In the genomic region with DNA sequence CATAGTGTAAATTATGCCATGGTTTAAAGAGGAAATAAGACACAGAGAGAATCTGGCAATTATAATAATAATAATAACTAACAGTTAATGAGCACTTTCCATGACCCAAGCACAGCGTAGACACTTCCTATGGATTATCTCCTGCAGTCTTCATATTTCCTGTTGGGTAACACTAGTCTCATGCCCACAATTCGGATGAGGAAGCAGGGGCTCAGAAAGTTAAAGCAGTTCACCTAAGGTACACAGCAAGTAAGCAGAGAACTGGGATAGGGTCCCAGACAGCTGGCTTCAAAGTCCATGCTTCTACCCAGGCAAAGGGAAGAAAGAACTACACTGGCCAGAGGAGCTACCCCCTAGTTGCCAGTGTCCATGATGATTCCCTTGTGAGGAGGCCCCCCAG, we compare ENCODE assay signal across 24 cellular contexts. TPM values are rescaled to one million over a fixed set of nuclear protein-coding genes. Genes with fewer than 3 reads are reported as not detected.
DNase-seq lines count a peak whose midpoint lies in the region; ATAC-seq and TF ChIP-seq lines count a peak whose summit lies in the region.
"Had no signal": no experiment of that assay in that cellular context is flagged by ENCODE, and none has a peak within 500 bp of the region (broad histone marks: within the 10 kb centered on the region; RNA-seq: fewer than 3 reads in every experiment).

No MANE protein-coding gene starts in this region.

- no peaks in the 10 kb centered on the region for H3K27me3 Mint-ChIP-seq in endothelial cell (ENCODE audit: unreplicated experiment)
- peaks cover 7% of the 10 kb centered on the region for H3K27me3 Mint-ChIP-seq in activated CD4-positive, alpha-beta memory T cell treated with anti-CD3 and anti-CD28 coated beads, Interleukin-2, amount 10 ng/mL, durations not matched to agents 7 days and 5 days

- H3K36me3 Mint-ChIP-seq in endothelial cell (ENCODE audit: low read depth, unreplicated experiment): no peaks in the 10 kb centered on the region
- H3K36me3 Mint-ChIP-seq in activated CD4-positive, alpha-beta memory T cell treated with anti-CD3 and anti-CD28 coated beads, Interleukin-2, amount 10 ng/mL, durations not matched to agents 7 days and 5 days (ENCODE audit: low read depth): no peaks in the 10 kb centered on the region
- H3K36me3 Mint-ChIP-seq: brain; CD4-positive, CD25-positive, alpha-beta regulatory T cell; mesothelial cell of epicardium had no signal

- no peak overlapping the region for H3K27ac Mint-ChIP-seq in endothelial cell (ENCODE audit: unreplicated experiment)
- no peak overlapping the region for H3K27ac Mint-ChIP-seq in activated CD4-positive, alpha-beta memory T cell treated with anti-CD3 and anti-CD28 coated beads, Interleukin-2, amount 10 ng/mL, durations not matched to agents 7 days and 5 days
- H3K27ac Mint-ChIP-seq: activated CD4-positive, alpha-beta T cell treated with anti-CD3 and anti-CD28 coated beads, Interleukin-2, amount 10 ng/mL, durations not matched to agents 24 days and 14 days; activated T-helper 2 cell treated with anti-CD3 and anti-CD28 coated beads, Interferon-gamma antibody, Interleukin-2, Interleukin-4, amounts not matched to agents 10 μg/mL and 5 μg/mL and 100 μg/mL, durations not matched to agents 14 hours and 24 hours and 36 hours; CD4-positive, CD25-positive, alpha-beta regulatory T cell; nephron progenitor cell; progenitor cell of endocrine pancreas had no signal

- peaks cover 24% of the 10 kb centered on the region for H3K4me1 Mint-ChIP-seq in endothelial cell (ENCODE audit: unreplicated experiment)
- H3K4me1 Mint-ChIP-seq in activated CD4-positive, alpha-beta memory T cell treated with anti-CD3 and anti-CD28 coated beads, Interleukin-2, amount 10 ng/mL, durations not matched to agents 7 days and 5 days: no peaks in the 10 kb centered on the region
- H3K4me1 Mint-ChIP-seq: activated CD4-positive, alpha-beta T cell treated with anti-CD3 and anti-CD28 coated beads, Interleukin-2, amount 10 ng/mL, durations not matched to agents 24 days and 14 days; CD4-positive, CD25-positive, alpha-beta regulatory T cell had no signal

- DNase-seq in Right ventricle myocardium inferior (ENCODE audit: missing footprints) (no peak), cardiac septum (ENCODE audit: low spot score) (no peak), SKM-1 (lab: John Stamatoyannopoulos, UW; ENCODE audit: unreplicated experiment) (peak; percentile 76), iris pigment epithelial cell (ENCODE audit: low read depth) (peak; percentile 50), endothelial cell (ENCODE audit: low spot score) (no peak)
- no peak for DNase-seq in activated CD4-positive, alpha-beta memory T cell treated with anti-CD3 and anti-CD28 coated beads, Interleukin-2, amount 10 ng/mL, durations not matched to agents 7 days and 5 days
- DNase-seq: ACHN; activated CD4-positive, alpha-beta T cell treated with anti-CD3 and anti-CD28 coated beads, Interleukin-2, amount 10 ng/mL, durations not matched to agents 24 days and 14 days; CD4-positive, CD25-positive, alpha-beta regulatory T cell; colonic mucosa; KBM-7; kidney glomerular epithelial cell; NCI-H1105 treated with DMSO at 0.1 percent for 48 hours; NCI-H2107; NCI-H510A; nephron progenitor cell had no signal

- ATAC-seq in Right ventricle myocardium inferior (peak; percentile 29), GM18868 (IDR thresholded peaks at IDR 0.05; ENCODE audit: unreplicated experiment) (no peak), GM21423 (IDR thresholded peaks at IDR 0.05; ENCODE audit: unreplicated experiment) (no peak)

- no peaks in the 10 kb centered on the region for H3K9me3 Mint-ChIP-seq in endothelial cell (ENCODE audit: unreplicated experiment)
- H3K9me3 Mint-ChIP-seq in activated CD4-positive, alpha-beta memory T cell treated with anti-CD3 and anti-CD28 coated beads, Interleukin-2, amount 10 ng/mL, durations not matched to agents 7 days and 5 days: no peaks in the 10 kb centered on the region
- H3K9me3 Mint-ChIP-seq: activated CD4-positive, alpha-beta T cell treated with anti-CD3 and anti-CD28 coated beads, Interleukin-2, amount 10 ng/mL, durations not matched to agents 24 days and 14 days; activated T-helper 2 cell treated with anti-CD3 and anti-CD28 coated beads, Interferon-gamma antibody, Interleukin-2, Interleukin-4, amounts not matched to agents 10 μg/mL and 5 μg/mL and 100 μg/mL, durations not matched to agents 14 hours and 24 hours and 36 hours; mesothelial cell of epicardium; nephron progenitor cell had no signal

- H3K4me3 Mint-ChIP-seq in endothelial cell (ENCODE audit: unreplicated experiment): no peak overlapping the region
- no peak overlapping the region for H3K4me3 Mint-ChIP-seq in activated CD4-positive, alpha-beta memory T cell treated with anti-CD3 and anti-CD28 coated beads, Interleukin-2, amount 10 ng/mL, durations not matched to agents 7 days and 5 days
- H3K4me3 Mint-ChIP-seq: activated CD4-positive, alpha-beta T cell treated with anti-CD3 and anti-CD28 coated beads, Interleukin-2, amount 10 ng/mL, durations not matched to agents 24 days and 14 days; CD4-positive, CD25-positive, alpha-beta regulatory T cell; mesothelial cell of epicardium; nephron progenitor cell had no signal

- no peak for TF ChIP-seq CTCF in endothelial cell (IDR thresholded peaks at IDR 0.05; ENCODE audit: unreplicated experiment)

- intact Hi-C loops in Right ventricle myocardium inferior (cut with DNase I): no loop called here
- intact Hi-C loops in cardiac septum (cut with DNase I): no loop called here

- CTCF ChIA-PET in activated CD4-positive, alpha-beta memory T cell treated with anti-CD3 and anti-CD28 coated beads, Interleukin-2, amount 10 ng/mL, durations not matched to agents 7 days and 5 days (lab: Charles Lee): no interaction called here

- POLR2A ChIA-PET in activated CD4-positive, alpha-beta memory T cell treated with anti-CD3 and anti-CD28 coated beads, Interleukin-2, amount 10 ng/mL, durations not matched to agents 7 days and 5 days (lab: Charles Lee): no interaction called here

RNA-seq across cellular contexts. Expression of a gene that starts 27.9 kb away (rescaled TPM):
- 66.5 TPM for total RNA-seq in Right ventricle myocardium inferior
- 46.9 TPM for total RNA-seq in cardiac septum
- total RNA-seq in endothelial cell (ENCODE audit: unreplicated experiment): 27.9 TPM
- total RNA-seq in activated CD4-positive, alpha-beta memory T cell treated with anti-CD3 and anti-CD28 coated beads, Interleukin-2, amount 10 ng/mL, durations not matched to agents 7 days and 5 days: not detected
- total RNA-seq: activated CD4-positive, alpha-beta T cell treated with anti-CD3 and anti-CD28 coated beads, Interleukin-2, amount 10 ng/mL, durations not matched to agents 24 days and 14 days; activated T-helper 2 cell treated with anti-CD3 and anti-CD28 coated beads, Interferon-gamma antibody, Interleukin-2, Interleukin-4, amounts not matched to agents 10 μg/mL and 5 μg/mL and 100 μg/mL, durations not matched to agents 14 hours and 24 hours and 36 hours had no signal

RNA-seq across cellular contexts. Expression of a gene that starts 46.2 kb away (rescaled TPM):
- total RNA-seq in Right ventricle myocardium inferior (not detected), cardiac septum (not detected), endothelial cell (ENCODE audit: unreplicated experiment) (not detected)
- not detected for total RNA-seq in activated CD4-positive, alpha-beta memory T cell treated with anti-CD3 and anti-CD28 coated beads, Interleukin-2, amount 10 ng/mL, durations not matched to agents 7 days and 5 days
- total RNA-seq: activated CD4-positive, alpha-beta T cell treated with anti-CD3 and anti-CD28 coated beads, Interleukin-2, amount 10 ng/mL, durations not matched to agents 24 days and 14 days; activated T-helper 2 cell treated with anti-CD3 and anti-CD28 coated beads, Interferon-gamma antibody, Interleukin-2, Interleukin-4, amounts not matched to agents 10 μg/mL and 5 μg/mL and 100 μg/mL, durations not matched to agents 14 hours and 24 hours and 36 hours; CD4-positive, CD25-positive, alpha-beta regulatory T cell; colonic mucosa; endothelial cell of umbilical vein; mesothelial cell of epicardium; progenitor cell of endocrine pancreas; urinary bladder had no signal

Comparison
In these comparisons a context has a peak if more than half of its experiments do, and no peak if none do; other contexts are left out.
1. DNase-seq: peak in SKM-1 (single experiment) and iris pigment epithelial cell (single experiment); none in Right ventricle myocardium inferior (single experiment), cardiac septum (single experiment), endothelial cell (single experiment) and activated CD4-positive, alpha-beta memory T cell treated with anti-CD3 and anti-CD28 coated beads, Interleukin-2, amount 10 ng/mL, durations not matched to agents 7 days and 5 days (single experiment).
2. RNA of a gene that starts 27.9 kb away (total RNA-seq): 66.5 TPM in Right ventricle myocardium inferior (single experiment), 46.9 TPM in cardiac septum (single experiment) and 27.9 TPM in endothelial cell (single experiment); not detected in activated CD4-positive, alpha-beta memory T cell treated with anti-CD3 and anti-CD28 coated beads, Interleukin-2, amount 10 ng/mL, durations not matched to agents 7 days and 5 days; every median in the first group is over 10 times any median in the second.